In the genomic region with DNA sequence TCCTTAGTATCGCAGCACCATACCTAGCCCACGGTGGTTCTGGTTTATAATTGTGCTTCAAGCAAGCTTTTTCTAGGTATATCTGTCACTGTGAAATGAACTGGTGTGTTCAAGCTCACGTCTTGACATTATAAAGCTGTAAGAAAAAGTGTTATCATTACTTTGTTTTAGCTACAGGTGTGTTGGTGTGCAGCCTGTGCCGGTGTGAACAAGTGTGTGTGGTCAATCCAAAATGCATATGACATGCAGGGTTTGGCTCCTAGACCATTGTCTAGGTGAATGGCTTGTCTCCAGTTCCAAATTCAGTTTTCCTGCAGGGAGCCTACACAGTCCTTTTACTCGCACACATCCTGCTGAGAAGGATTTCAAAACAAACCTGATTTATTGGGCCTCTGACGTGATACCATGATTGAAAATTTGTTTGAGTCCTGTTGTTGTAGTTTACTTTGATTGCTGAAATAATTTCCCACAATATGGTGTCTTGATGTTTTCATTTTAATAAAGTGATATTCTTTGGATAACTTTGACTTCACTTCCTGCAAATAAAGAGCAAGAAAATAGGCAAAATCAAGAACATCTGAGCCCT, we compare ENCODE assay signal across 1 cellular context.
TF ChIP-seq lines count a peak whose summit lies in the region.

No MANE protein-coding gene starts in this region.

TF ChIP-seq in GM23338, 12 proteins besides CTCF, POLR2A, EP300 and RAD21 (continued from another document):
- TF ChIP-seq STAT1 (IDR thresholded peaks at IDR 0.05; ENCODE audit: unreplicated experiment) = no peak
- no peak for TF ChIP-seq ZNF114 (CRISPR knock-in tag; IDR thresholded peaks at IDR 0.05)
- no peak for TF ChIP-seq ZNF331 (CRISPR knock-in tag; IDR thresholded peaks at IDR 0.05; ENCODE audit: low read depth)
TF ChIP-seq in GM23338: peak in this region for 0.
